Comparison of ENCODE assay signal across 16 cellular contexts in genomic region chr11:2310786-2311455, GRCh38. TPM values are rescaled to one million over a fixed set of nuclear protein-coding genes. Genes with fewer than 3 reads are reported as not detected.
"Had no signal": no experiment of that assay in that cellular context is flagged by ENCODE, and none has a peak within 500 bp of the region (broad histone marks: within the 10 kb centered on the region; RNA-seq: fewer than 3 reads in every experiment).

No MANE protein-coding gene starts in this region.

- H3K27ac Mint-ChIP-seq: activated CD8-positive, alpha-beta memory T cell treated with anti-CD3 and anti-CD28 coated beads, Interleukin-2, amount 10 ng/mL, durations not matched to agents 7 days and 5 days; activated T-cell treated with anti-CD3 and anti-CD28 coated beads, Interleukin-2, amount 50 U/mL, for 24 hours; stimulated activated naive CD8-positive, alpha-beta T cell treated with anti-CD3 and anti-CD28 coated beads, Interleukin-15, Interleukin-2, amounts not matched to agents 100 ng/mL and 50 ng/mL, for 24 hours; T-helper 1 cell treated with Interleukin-12 subunit alpha and Interleukin-12 subunit beta and Interleukin-4 antibody, amounts not matched to agents 30 μg/mL and 1 μg/mL, for 36 hours had no signal

- H3K4me1 ChIP-seq: parathyroid adenoma had no signal

- H3K27ac ChIP-seq: parathyroid adenoma, testis had no signal

- ATAC-seq: activated CD8-positive, alpha-beta memory T cell treated with anti-CD3 and anti-CD28 coated beads, Interleukin-2, amount 10 ng/mL, durations not matched to agents 7 days and 5 days; left colon had no signal

- H3K36me3 Mint-ChIP-seq: activated CD8-positive, alpha-beta memory T cell treated with anti-CD3 and anti-CD28 coated beads, Interleukin-2, amount 10 ng/mL, durations not matched to agents 7 days and 5 days had no signal

- H3K36me3 ChIP-seq: esophagus muscularis mucosa had no signal

- H3K9me3 Mint-ChIP-seq: activated T-cell treated with anti-CD3 and anti-CD28 coated beads, Interleukin-2, amount 50 U/mL, for 24 hours; immature natural killer cell; neural crest cell; stimulated activated naive CD8-positive, alpha-beta T cell treated with anti-CD3 and anti-CD28 coated beads, Interleukin-15, Interleukin-2, amounts not matched to agents 100 ng/mL and 50 ng/mL, for 24 hours; T-helper 1 cell treated with Interleukin-12 subunit alpha and Interleukin-12 subunit beta and Interleukin-4 antibody, amounts not matched to agents 30 μg/mL and 1 μg/mL, for 36 hours had no signal

- H3K4me3 Mint-ChIP-seq: activated CD8-positive, alpha-beta memory T cell treated with anti-CD3 and anti-CD28 coated beads, Interleukin-2, amount 10 ng/mL, durations not matched to agents 7 days and 5 days; activated T-cell treated with anti-CD3 and anti-CD28 coated beads, Interleukin-2, amount 50 U/mL, for 24 hours; immature natural killer cell; neural crest cell; stimulated activated naive CD8-positive, alpha-beta T cell treated with anti-CD3 and anti-CD28 coated beads, Interleukin-15, Interleukin-2, amounts not matched to agents 100 ng/mL and 50 ng/mL, for 24 hours; T-helper 1 cell treated with Interleukin-12 subunit alpha and Interleukin-12 subunit beta and Interleukin-4 antibody, amounts not matched to agents 30 μg/mL and 1 μg/mL, for 36 hours had no signal

- H3K9me3 ChIP-seq: esophagus muscularis mucosa, testis had no signal

- H3K27me3 ChIP-seq: esophagus muscularis mucosa, testis had no signal

- H3K9ac ChIP-seq: parathyroid adenoma had no signal

- DNase-seq: activated CD8-positive, alpha-beta memory T cell treated with anti-CD3 and anti-CD28 coated beads, Interleukin-2, amount 10 ng/mL, durations not matched to agents 7 days and 5 days; activated gamma-delta T cell treated with Interleukin-2 at 50 U/mL for 16 hours; activated T-cell treated with anti-CD3 and anti-CD28 coated beads, Interleukin-2, amount 50 U/mL, for 24 hours; glutamatergic neuron; immature natural killer cell; left colon; retina; stimulated activated CD4-positive, alpha-beta T cell treated with anti-CD3 and anti-CD28 coated beads, Interleukin-1b, Interleukin-23, amount 100 ng/mL, for 48 hours; testis had no signal

- H3K4me3 ChIP-seq: esophagus muscularis mucosa, testis had no signal

- H3K27me3 Mint-ChIP-seq: activated CD8-positive, alpha-beta memory T cell treated with anti-CD3 and anti-CD28 coated beads, Interleukin-2, amount 10 ng/mL, durations not matched to agents 7 days and 5 days; activated T-cell treated with anti-CD3 and anti-CD28 coated beads, Interleukin-2, amount 50 U/mL, for 24 hours; stimulated activated naive CD8-positive, alpha-beta T cell treated with anti-CD3 and anti-CD28 coated beads, Interleukin-15, Interleukin-2, amounts not matched to agents 100 ng/mL and 50 ng/mL, for 24 hours had no signal

- H2AFZ ChIP-seq: parathyroid adenoma had no signal

RNA-seq across cellular contexts. Expression of gene TSPAN32, which starts 9.1 kb away (rescaled TPM):
- total RNA-seq: bronchial epithelial cell, neural crest cell had no signal

RNA-seq across cellular contexts. Expression of gene C11orf21, which starts 9.2 kb away (rescaled TPM):
- total RNA-seq: bronchial epithelial cell, neural crest cell had no signal

RNA-seq across cellular contexts. Expression of gene ASCL2, which starts 40.5 kb away (rescaled TPM):
- polyA plus RNA-seq: aorta had no signal
